ENCODE assay signal across 21 cellular contexts in the genomic region with DNA sequence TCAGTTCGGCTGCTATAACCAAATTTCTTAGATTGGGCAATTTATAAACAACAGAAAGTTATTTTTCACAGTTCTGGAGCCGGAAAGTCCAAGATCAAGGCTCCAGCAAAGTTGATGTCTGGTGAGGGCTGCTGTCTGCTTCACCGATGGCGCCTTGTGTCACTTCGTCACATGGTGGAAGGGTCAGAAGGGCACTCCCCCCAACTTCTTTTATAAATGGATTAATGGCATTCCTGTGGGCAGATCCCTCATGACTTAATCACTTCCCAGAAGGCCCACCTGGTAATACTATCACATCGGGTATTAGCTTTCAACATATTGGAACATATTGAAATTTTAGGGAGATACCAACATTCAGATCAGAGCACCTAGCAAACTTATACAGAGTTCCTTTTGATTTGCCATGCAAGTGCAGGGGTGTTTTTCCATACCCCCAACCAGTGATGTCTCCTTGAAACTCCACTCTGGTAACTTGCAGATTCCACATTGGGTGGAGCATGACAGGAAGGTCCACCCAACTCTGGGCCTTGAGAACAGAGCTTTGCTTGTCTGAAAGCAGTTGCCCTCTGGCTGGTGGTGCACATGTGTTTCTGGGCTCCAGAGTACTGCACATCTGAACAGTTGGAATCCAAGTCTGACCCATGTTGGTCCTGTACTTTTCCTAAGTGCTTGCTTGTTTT.
"Had no signal": no experiment of that assay in that cellular context is flagged by ENCODE, and none has a peak within 500 bp of the region (broad histone marks: within the 10 kb centered on the region; RNA-seq: fewer than 3 reads in every experiment).

No MANE protein-coding gene starts in this region.

- H3K4me3 ChIP-seq: dorsolateral prefrontal cortex, gastroesophageal sphincter, left ventricle myocardium inferior, lower lobe of right lung, right atrium auricular region, tibial artery, upper lobe of left lung, uterus had no signal

- H3K4me3 Mint-ChIP-seq: immature natural killer cell, memory B cell, nephron progenitor cell had no signal

- FAIRE-seq: keratinocyte, small intestine had no signal

- H3K27me3 Mint-ChIP-seq: memory B cell had no signal

- H3K36me3 ChIP-seq: gastroesophageal sphincter, left ventricle myocardium inferior, lower lobe of right lung, right atrium auricular region, tibial artery, upper lobe of left lung, uterus had no signal

- H3K4me1 ChIP-seq: tibial artery, uterus had no signal

- H3K36me3 Mint-ChIP-seq: immature natural killer cell, memory B cell had no signal

- H3K27ac ChIP-seq: dorsolateral prefrontal cortex, gastroesophageal sphincter, left ventricle myocardium inferior, lower lobe of right lung, right atrium auricular region, tibial artery, upper lobe of left lung, uterus had no signal

- H3K9me3 ChIP-seq: gastroesophageal sphincter, left ventricle myocardium inferior, lower lobe of right lung, right atrium auricular region, tibial artery, upper lobe of left lung, uterus had no signal

- H3K27me3 ChIP-seq: dorsolateral prefrontal cortex, gastroesophageal sphincter, right atrium auricular region, tibial artery, upper lobe of left lung, uterus had no signal

- H3K4me1 Mint-ChIP-seq: immature natural killer cell had no signal

- DNase-seq: cortex of kidney; dorsolateral prefrontal cortex; effector CD8-positive, alpha-beta T cell; glutamatergic neuron; immature natural killer cell; left cardiac atrium; left ventricle myocardium inferior; lower lobe of right lung; midbrain; nephron progenitor cell; small intestine; stimulated activated CD4-positive, alpha-beta T cell treated with anti-CD3 and anti-CD28 coated beads, Interleukin-12 subunit alpha, Interleukin-12 subunit beta, amount 100 ng/mL, for 4 hours; stimulated activated naive CD4-positive, alpha-beta T cell treated with Interleukin-2 at 50 U/mL for 16 hours; tibial artery; upper lobe of left lung; uterus had no signal

- H3K9me3 Mint-ChIP-seq: immature natural killer cell, memory B cell, nephron progenitor cell had no signal

- ATAC-seq: esophagus mucosa, gastroesophageal sphincter, left cardiac atrium, lower lobe of right lung had no signal

- H3K27ac Mint-ChIP-seq: memory B cell had no signal
